20 cellular contexts compared by ENCODE assay signal in genomic region chr10:30651470-30652397, GRCh38. TPM values are rescaled to one million over a fixed set of nuclear protein-coding genes. Genes with fewer than 3 reads are reported as not detected.
DNase-seq lines count a peak whose midpoint lies in the region; ATAC-seq, FAIRE-seq and TF ChIP-seq lines count a peak whose summit lies in the region.
"Not testable (repeated sequence)": the region's sequence is repeated elsewhere in the genome, so short reads cannot be mapped to it uniquely, and the experiment has no call there.
"Had no signal": no experiment of that assay in that cellular context is flagged by ENCODE, and none has a peak within 500 bp of the region (broad histone marks: within the 10 kb centered on the region; RNA-seq: fewer than 3 reads in every experiment).

No MANE protein-coding gene starts in this region.

- TF ChIP-seq POLR2A in HepG2 (IDR thresholded peaks at IDR 0.05; ENCODE audit: insufficient read depth in 1 of 2, low read depth in 2 of 2, low read length in 2 of 2): not testable (repeated sequence)

- H3K4me1 Mint-ChIP-seq in astrocyte (ENCODE audit: low read depth, unreplicated experiment): peaks cover 17% of the 10 kb centered on the region

- not testable (repeated sequence) for H3K36me3 Mint-ChIP-seq in astrocyte (ENCODE audit: low read depth, unreplicated experiment)

- H3K27ac Mint-ChIP-seq in astrocyte (ENCODE audit: unreplicated experiment): peak overlapping the region; percentile 86

- H3K4me1 ChIP-seq in astrocyte (ENCODE audit: insufficient read depth, low read length) (peaks cover 11% of the 10 kb centered on the region), HepG2 (ENCODE audit: insufficient read depth, low read length) (peaks cover 10% of the 10 kb centered on the region; the same call in 1 of the 2 replicates)

- H2AFZ ChIP-seq in astrocyte (ENCODE audit: low read depth, low read length): peak overlapping the region; percentile 15
- H2AFZ ChIP-seq in HepG2 (ENCODE audit: low read length): not testable (repeated sequence)

- in situ Hi-C loops in HepG2 (cut with HindIII; ENCODE audit: extremely low pct_ligation_motif_present, low pct_unique_long_range_greater_than_20kb): not testable (repeated sequence)

- intact Hi-C loops in HepG2 (cut with micrococcal nuclease; ENCODE audit: unreplicated experiment): not testable (repeated sequence)

- H3K27ac ChIP-seq in astrocyte (ENCODE audit: low read depth, low read length): peak overlapping the region; percentile 27
- not testable (repeated sequence) for H3K27ac ChIP-seq in HepG2 (ENCODE audit: extremely low read length, insufficient read depth, low read length)

- H3K9ac ChIP-seq in astrocyte (ENCODE audit: low read length); HepG2 (ENCODE audit: insufficient read depth, low read depth, low read length): not testable (repeated sequence)

- not testable (repeated sequence) for H4K20me1 ChIP-seq in astrocyte (ENCODE audit: insufficient read depth, low read length); HepG2 (ENCODE audit: insufficient read depth, low read length)

- not testable (repeated sequence) for H3K4me3 Mint-ChIP-seq in astrocyte (ENCODE audit: unreplicated experiment)

- H3K4me3 ChIP-seq in astrocyte (ENCODE audit: insufficient read depth, low read depth, low read length); HepG2 (replicated peaks in 1 of 3; ENCODE audit: insufficient read depth in 1 of 3, low read depth in 2 of 3, low read length in 3 of 3); skeletal muscle cell (ENCODE audit: low read depth, low read length): not testable (repeated sequence)

- FAIRE-seq in astrocyte (lab: Jason Lieb, UNC): peak; percentile 62
- FAIRE-seq in HepG2 (lab: Jason Lieb, UNC): not testable (repeated sequence)

- TF ChIP-seq EP300 in HepG2 (IDR thresholded peaks at IDR 0.05; ENCODE audit: low read depth in 2 of 2, low read length in 2 of 2); HepG2 (CRISPR knock-in tag; IDR thresholded peaks at IDR 0.05; ENCODE audit: borderline replicate concordance): not testable (repeated sequence)

- CTCF ChIA-PET in HepG2 (lab: Yijun Ruan, JAX; ENCODE audit: low intra/inter-chr PET ratio, low total read pairs): not testable (repeated sequence)

- peak overlapping the region; percentile 53 for H3K4me2 ChIP-seq in astrocyte (ENCODE audit: low read length)
- not testable (repeated sequence) for H3K4me2 ChIP-seq in HepG2 (ENCODE audit: low read depth, low read length)

- BruUV-seq in HepG2 (replicated peaks; lab: Mats Ljungman, UMichigan): not testable (repeated sequence)

- not testable (repeated sequence) for ATAC-seq in HepG2

- H3K27me3 ChIP-seq in astrocyte (ENCODE audit: insufficient read depth, low read length); HepG2 (ENCODE audit: control insufficient read depth in 1 of 2, insufficient read depth in 2 of 2, low read length in 2 of 2): not testable (repeated sequence)

- H3K9me3 Mint-ChIP-seq in astrocyte (ENCODE audit: unreplicated experiment): not testable (repeated sequence)

- DNase-seq in A172 (ENCODE audit: low spot score): peak; percentile 18
- peak; percentile 23 for DNase-seq in ELR (ENCODE audit: low read depth)
- DNase-seq in LHCN-M2 (ENCODE audit: low read depth): peak; percentile 61
- DNase-seq in activated CD4-positive, alpha-beta T cell treated with anti-CD3 and anti-CD28 coated beads for 48 hours: peak; percentile 33
- DNase-seq in astrocyte (ENCODE audit: low read depth): peak; percentile 63
- DNase-seq in fibroblast of peridontal ligament (ENCODE audit: extremely low read depth): peak; percentile 66
- DNase-seq in HepG2 (ENCODE audit: low spot score): not testable (repeated sequence)
- peak; percentile 42 for DNase-seq in skeletal muscle cell (ENCODE audit: low read depth)

- not testable (repeated sequence) for H3K9me3 ChIP-seq in astrocyte (ENCODE audit: insufficient read depth, low read depth, low read length); HepG2 (ENCODE audit: low read length)

- H3K27me3 Mint-ChIP-seq in astrocyte (ENCODE audit: low read depth, unreplicated experiment): not testable (repeated sequence)

- 47% methylated on average over 7 of the region's 10 CpGs for WGBS in HepG2 (ENCODE audit: low lambda C conversion rate)

- not testable (repeated sequence) for TF ChIP-seq CTCF in astrocyte (IDR thresholded peaks at IDR 0.05; ENCODE audit: insufficient read depth, low read depth, low read length); HepG2 (CRISPR knock-in tag; IDR thresholded peaks at IDR 0.05)

- TF ChIP-seq RAD21 in HepG2 (CRISPR knock-in tag; IDR thresholded peaks at IDR 0.05): not testable (repeated sequence)

- not testable (repeated sequence) for H3K36me3 ChIP-seq in astrocyte (ENCODE audit: insufficient read depth, low read length); HepG2 (replicated peaks in 1 of 2; ENCODE audit: control insufficient read depth in 1 of 2, insufficient read depth in 2 of 2, low read length in 2 of 2)

- H3K79me2 ChIP-seq in astrocyte (ENCODE audit: insufficient read depth, low read length); HepG2 (ENCODE audit: insufficient read depth, low read length): not testable (repeated sequence)

- POLR2A ChIA-PET in HepG2 (lab: Yijun Ruan, JAX): not testable (repeated sequence)

TF ChIP-seq in HepG2, 621 proteins besides CTCF, POLR2A, EP300 and RAD21:
- peak; percentile 34; the same call in 1 of the 2 replicates for TF ChIP-seq CREB1 (IDR thresholded peaks at IDR 0.05)
- not testable (repeated sequence) for TF ChIP-seq CREB1 (CRISPR knock-in tag; IDR thresholded peaks at IDR 0.05)

RNA-seq across cellular contexts. Expression of gene LYZL2, which starts 22.2 kb away (rescaled TPM):
- total RNA-seq in A172 (2014; rRNA removed; shearing (Covaris generic)): not detected in 2 replicates
- not detected in 2 replicates for total RNA-seq in LHCN-M2 (2014; rRNA removed)
- polyA plus RNA-seq in LHCN-M2 (2012): not detected
- total RNA-seq in astrocyte: not detected in 2 replicates
- 0.20 TPM in 1 of 2 replicates, not detected in the other for total RNA-seq in HepG2 (2016; rRNA removed; fragmentation: Illumina TruSeq; extraction: Trizol)
- total RNA-seq in HepG2 (2016; cell fraction: cytosol; rRNA removed; fragmentation: Illumina TruSeq; extraction: Trizol; ENCODE audit: low read depth): not detected in 2 replicates
- total RNA-seq in HepG2 (2016; cell fraction: insoluble cytoplasmic fraction; rRNA removed; fragmentation: Illumina TruSeq; extraction: Trizol): not detected in 2 replicates
- total RNA-seq in HepG2 (2016; cell fraction: membrane; rRNA removed; fragmentation: Illumina TruSeq; extraction: Trizol): not detected in 2 replicates
- not detected in 2 replicates for total RNA-seq in HepG2 (2016; cell fraction: nucleus; rRNA removed; fragmentation: Illumina TruSeq; extraction: Trizol)
- polyA plus RNA-seq in HepG2 (2011; rRNA removed): 0.31 and 0.63 TPM in 2 replicates
- 0.31 and 0.59 TPM in 2 replicates for polyA plus RNA-seq in HepG2 (2011; cell fraction: cytosol; rRNA removed)
- polyA plus RNA-seq in HepG2 (2011; cell fraction: nucleus; rRNA removed): 0.24 and 0.85 TPM in 2 replicates
- 0.31 TPM in 1 of 2 replicates, not detected in the other for polyA plus RNA-seq in HepG2 (2012)
- polyA plus RNA-seq in HepG2 (2016; cell fraction: cytosol; fragmentation: Illumina TruSeq; extraction: Trizol; ENCODE audit: low read depth): 0.14 TPM in 1 of 2 replicates, not detected in the other
- not detected in 2 replicates for polyA plus RNA-seq in HepG2 (2016; cell fraction: insoluble cytoplasmic fraction; fragmentation: Illumina TruSeq; extraction: Trizol; ENCODE audit: low read depth)
- not detected in 2 replicates for polyA plus RNA-seq in HepG2 (2016; cell fraction: membrane; fragmentation: Illumina TruSeq; extraction: Trizol; ENCODE audit: low read depth)
- polyA plus RNA-seq in HepG2 (2016; cell fraction: nucleus; fragmentation: Illumina TruSeq; extraction: Trizol; ENCODE audit: insufficient read depth, low read depth): 0.85 TPM in 1 of 2 replicates, not detected in the other
- polyA minus RNA-seq in HepG2 (2011; rRNA and poly(A)+ RNA removed; ENCODE audit: low replicate concordance): not detected in 2 replicates
- polyA minus RNA-seq in HepG2 (2011; cell fraction: cytosol; rRNA and poly(A)+ RNA removed): not detected in 2 replicates
- polyA minus RNA-seq in HepG2 (2011; cell fraction: nucleus; rRNA and poly(A)+ RNA removed): 1.2 TPM in 1 of 2 replicates, not detected in the other
- total RNA-seq: activated B cell treated with CpG ODN at 0.5 μM for 24 hours; activated CD8-positive, alpha-beta T cell treated with anti-CD3 and anti-CD28 coated beads, Interleukin-2, amount 10 ng/mL, durations not matched to agents 7 days and 5 days; activated naive CD4-positive, alpha-beta T cell treated with anti-CD3 and anti-CD28 coated beads for 36 hours; body of pancreas; Calu3; esophagus muscularis mucosa; hepatocyte; liver; mucosa of descending colon; pulmonary artery endothelial cell; transverse colon had no signal
- polyA plus RNA-seq: hepatocyte, immature natural killer cell, liver had no signal
